ENCODE assay signal across 16 cellular contexts in genomic region chr11:69371731-69372588, GRCh38.
DNase-seq lines count a peak whose midpoint lies in the region; TF ChIP-seq lines count a peak whose summit lies in the region.
"Had no signal": no experiment of that assay in that cellular context is flagged by ENCODE, and none has a peak within 500 bp of the region (broad histone marks: within the 10 kb centered on the region; RNA-seq: fewer than 3 reads in every experiment).

No MANE protein-coding gene starts in this region.

- peaks cover 8% of the 10 kb centered on the region for H3K9me3 Mint-ChIP-seq in HFFc6
- H3K9me3 Mint-ChIP-seq: central memory CD8-positive, alpha-beta T cell had no signal

- intact Hi-C loops in spleen (cut with DNase I; ENCODE audit: low total_unique reads), result no loop called here

- no peak for TF ChIP-seq CTCF in spleen (IDR thresholded peaks at IDR 0.05 in 8 of 11, conservative IDR thresholded peaks at IDR 0.05 in 3 of 11)
- TF ChIP-seq CTCF in HFFc6 (IDR thresholded peaks at IDR 0.05), result no peak

- H3K27me3 ChIP-seq in spleen (replicated peaks in 1 of 7), result no peaks in the 10 kb centered on the region
- H3K27me3 ChIP-seq: pancreas had no signal

- H3K36me3 Mint-ChIP-seq in HFFc6 (ENCODE audit: low read depth), result peaks cover 52% of the 10 kb centered on the region

- WGBS in spleen, 5 donors, result 90 to 94% (median 93%) methylated on average over 17 of the region's 17 CpGs

- H3K4me1 ChIP-seq in spleen, result peaks cover 0 to 27% (median 20%) of the 10 kb centered on the region in 6 donors
- H3K4me1 ChIP-seq: pancreas had no signal

- peak; percentile 36 for DNase-seq in activated effector memory CD4-positive, alpha-beta T cell treated with anti-CD3 and anti-CD28 coated beads, Interleukin-2, amount 50 U/mL, for 16 hours
- DNase-seq in activated effector memory CD4-positive, alpha-beta T cell treated with Interleukin-2 at 50 U/mL for 16 hours, result no peak
- DNase-seq in activated CD8-positive, alpha-beta memory T cell treated with anti-CD3 and anti-CD28 coated beads, Interleukin-2, amount 50 U/mL, for 48 hours, result peak; percentile 33
- DNase-seq in islet precursor cell (peak; percentile 30), spleen (peak; percentile 60), HFFc6 (no peak), COLO829 (ENCODE audit: low spot score) (no peak), MV-4-11 (lab: John Stamatoyannopoulos, UW) (no peak)
- DNase-seq: DMS53; effector CD8-positive, alpha-beta T cell; NCI-H774; stimulated activated CD4-positive, alpha-beta T cell treated with anti-CD3 and anti-CD28 coated beads, Interleukin-2, amount 100 ng/mL, for 24 hours; T-helper 1 cell had no signal

- no peak overlapping the region for H3K4me3 Mint-ChIP-seq in HFFc6
- H3K4me3 Mint-ChIP-seq: central memory CD8-positive, alpha-beta T cell had no signal

- peaks cover 21% of the 10 kb centered on the region for H3K4me1 Mint-ChIP-seq in HFFc6 (ENCODE audit: low read depth)
- H3K4me1 Mint-ChIP-seq: central memory CD8-positive, alpha-beta T cell had no signal

- peaks cover 0 to 8% (median 0%) of the 10 kb centered on the region in 8 donors for H3K9me3 ChIP-seq in spleen
- H3K9me3 ChIP-seq: pancreas had no signal

- no peak overlapping the region for H3K27ac ChIP-seq in spleen
- H3K27ac ChIP-seq: C4-2B, pancreas had no signal

- peaks cover 8% of the 10 kb centered on the region for H3K27me3 Mint-ChIP-seq in HFFc6 (ENCODE audit: insufficient read depth)

- H3K27ac Mint-ChIP-seq in HFFc6, result no peak overlapping the region

- no peak overlapping the region for H3K4me3 ChIP-seq in spleen
- H3K4me3 ChIP-seq: pancreas had no signal

- H3K36me3 ChIP-seq in spleen, result no peaks in the 10 kb centered on the region
- H3K36me3 ChIP-seq: pancreas had no signal

- TF ChIP-seq POLR2A in spleen (IDR thresholded peaks at IDR 0.05), result no peak

Comparison
In these comparisons a context has a peak if more than half of its experiments do, and no peak if none do; other contexts are left out.
1. DNase-seq: peak in activated effector memory CD4-positive, alpha-beta T cell treated with anti-CD3 and anti-CD28 coated beads, Interleukin-2, amount 50 U/mL, for 16 hours (single experiment), activated CD8-positive, alpha-beta memory T cell treated with anti-CD3 and anti-CD28 coated beads, Interleukin-2, amount 50 U/mL, for 48 hours (single experiment), islet precursor cell (single experiment) and spleen (single experiment); none in activated effector memory CD4-positive, alpha-beta T cell treated with Interleukin-2 at 50 U/mL for 16 hours (single experiment), HFFc6 (single experiment), COLO829 (single experiment) and MV-4-11 (single experiment).